8 cellular contexts compared by ENCODE assay signal in the genomic region with DNA sequence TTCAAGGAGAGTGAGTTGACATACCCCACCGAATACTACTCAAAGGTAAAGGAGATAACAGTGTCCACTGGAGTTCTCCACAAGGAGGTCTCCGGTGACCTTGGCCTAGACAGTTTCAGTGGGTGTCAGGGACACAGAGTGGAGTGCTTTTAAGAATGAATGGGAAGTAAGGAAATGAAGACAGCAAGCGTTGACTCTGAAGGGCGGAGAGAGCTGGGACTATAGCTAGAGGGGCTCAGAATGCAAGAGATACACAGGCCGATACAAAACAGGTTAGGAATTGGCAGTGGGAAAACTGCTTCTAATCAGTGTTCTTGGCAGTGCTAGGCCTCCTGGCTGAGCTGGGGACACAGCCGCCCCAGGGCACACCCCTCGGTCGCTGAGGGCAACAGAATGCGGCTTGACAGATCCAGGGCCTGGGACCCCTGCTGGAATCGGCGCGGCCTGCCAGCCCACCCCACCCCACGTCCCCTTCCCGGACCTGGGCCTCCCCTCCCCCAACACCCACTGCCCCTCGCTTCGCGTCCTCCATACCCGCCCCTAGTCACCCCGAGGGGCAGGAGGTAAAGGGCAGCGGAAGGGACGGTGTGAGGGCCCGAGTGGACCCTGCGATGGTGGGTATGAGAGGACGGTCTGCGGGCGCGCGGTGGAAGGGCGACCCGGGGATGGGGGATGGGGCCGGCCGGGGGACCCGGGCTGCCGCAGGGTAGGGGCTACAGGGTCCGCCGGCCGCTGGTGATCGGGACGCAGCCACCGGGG. TPM values are rescaled to one million over a fixed set of nuclear protein-coding genes. Genes with fewer than 3 reads are reported as not detected.
A peak's percentile ranks its signal among the peaks of the same experiment; 100 is the strongest.
DNase-seq lines count a peak whose midpoint lies in the region; ATAC-seq and TF ChIP-seq lines count a peak whose summit lies in the region.

No MANE protein-coding gene starts in this region.

- H3K23ac ChIP-seq in IMR-90 (ENCODE audit: low read depth, low read length): peak overlapping the region; percentile 96

- H3K9ac ChIP-seq in IMR-90 (ENCODE audit: low read depth, low read length): peak overlapping the region; percentile 91

- peak overlapping the region; percentile 87 for H2AK9ac ChIP-seq in IMR-90 (replicated peaks; ENCODE audit: low read depth, low read length, poor library complexity)

- TF ChIP-seq RAD21 in IMR-90 (IDR thresholded peaks at IDR 0.05; ENCODE audit: low read length): no peak

- H2BK120ac ChIP-seq in IMR-90 (ENCODE audit: low read depth, low read length): no peak overlapping the region

- peak overlapping the region; percentile 48; the same call in 1 of the 2 replicates for H4K91ac ChIP-seq in IMR-90 (ENCODE audit: insufficient read depth, low read depth, low read length)

- TF ChIP-seq CTCF in GM12864 (IDR thresholded peaks at IDR 0.05; ENCODE audit: low read depth, low read length, missing control alignments) (no peak), IMR-90 (conservative IDR thresholded peaks at IDR 0.05; ENCODE audit: low read depth, low read length) (no peak), endothelial cell (IDR thresholded peaks at IDR 0.05; ENCODE audit: unreplicated experiment) (no peak), neural crest cell (conservative IDR thresholded peaks at IDR 0.05) (no peak)

- H3K4me3 Mint-ChIP-seq in endothelial cell (ENCODE audit: unreplicated experiment) (no peak overlapping the region), neural crest cell (no peak overlapping the region)
- no peak overlapping the region for H3K4me3 Mint-ChIP-seq in stimulated activated memory B cell treated with anti-CD40 and anti-IgM and Interleukin-4, amounts not matched to agents 10 μg/mL and 1 μg/mL and 100 μg/mL, for 72 hours

- no peak overlapping the region; the same call in 1 of the 2 replicates for H3K18ac ChIP-seq in IMR-90 (ENCODE audit: low read depth, low read length)

- CTCF ChIA-PET in IMR-90 (lab: Yijun Ruan, JAX): interaction anchor here (1.2 to 2.0 kb wide), 3 partner anchors 12 to 39 kb away, joined by 4 to 10 read pairs (median 5); no protein-coding TSS in a partner anchor

- no peaks in the 10 kb centered on the region for H3K9me3 ChIP-seq in IMR-90 (ENCODE audit: control insufficient read depth, insufficient read depth, low read length)

- H3K56ac ChIP-seq in IMR-90 (ENCODE audit: extremely low read depth, insufficient read depth, low read length): no peak overlapping the region

- H3K14ac ChIP-seq in IMR-90 (replicated peaks; ENCODE audit: low read depth, low read length): peak overlapping the region; percentile 64

- H3K4ac ChIP-seq in IMR-90 (ENCODE audit: low read depth, low read length): peak overlapping the region; percentile 90; the same call in 1 of the 2 replicates

- H3K27ac ChIP-seq in IMR-90 (ENCODE audit: insufficient read depth, low read length): peak overlapping the region; percentile 30; the same call in 1 of the 2 replicates

- H2AFZ ChIP-seq in IMR-90 (replicated peaks; ENCODE audit: low read length, poor library complexity): peak overlapping the region; percentile 97

- H2BK20ac ChIP-seq in IMR-90 (ENCODE audit: low read depth, low read length): no peak overlapping the region

- H3K9me3 Mint-ChIP-seq in endothelial cell (ENCODE audit: unreplicated experiment) (no peaks in the 10 kb centered on the region), neural crest cell (no peaks in the 10 kb centered on the region)
- no peaks in the 10 kb centered on the region for H3K9me3 Mint-ChIP-seq in stimulated activated memory B cell treated with anti-CD40 and anti-IgM and Interleukin-4, amounts not matched to agents 10 μg/mL and 1 μg/mL and 100 μg/mL, for 72 hours

- H3K27me3 Mint-ChIP-seq in endothelial cell (ENCODE audit: unreplicated experiment): peaks cover 4% of the 10 kb centered on the region
- H3K27me3 Mint-ChIP-seq in neural crest cell (ENCODE audit: low read depth): peaks cover 9% of the 10 kb centered on the region
- H3K27me3 Mint-ChIP-seq in stimulated activated memory B cell treated with anti-CD40 and anti-IgM and Interleukin-4, amounts not matched to agents 10 μg/mL and 1 μg/mL and 100 μg/mL, for 72 hours: peaks cover 12% of the 10 kb centered on the region

- H3K4me3 ChIP-seq in GM12864 (ENCODE audit: low read depth, low read length) (peak overlapping the region; percentile 66), IMR-90 (ENCODE audit: insufficient read depth, low read depth, low read length) (peak overlapping the region; percentile 96)

- no peak for TF ChIP-seq POLR2A in IMR-90 (IDR thresholded peaks at IDR 0.05; ENCODE audit: low read depth, low read length)

- H3K27me3 ChIP-seq in IMR-90 (ENCODE audit: control insufficient read depth, insufficient read depth, low read length): peaks cover 2% of the 10 kb centered on the region; the same call in 1 of the 2 replicates

- no peak overlapping the region for H2BK15ac ChIP-seq in IMR-90 (ENCODE audit: low read depth, low read length)

- H3K4me1 Mint-ChIP-seq in endothelial cell (ENCODE audit: unreplicated experiment) (peaks cover 3% of the 10 kb centered on the region), neural crest cell (peaks cover 5% of the 10 kb centered on the region)
- H3K4me1 Mint-ChIP-seq in stimulated activated memory B cell treated with anti-CD40 and anti-IgM and Interleukin-4, amounts not matched to agents 10 μg/mL and 1 μg/mL and 100 μg/mL, for 72 hours: peaks cover 5% of the 10 kb centered on the region

- dilution Hi-C loops in IMR-90 (cut with HindIII; ENCODE audit: low sequenced_read_pairs, unreplicated experiment): no loop called here

- peak overlapping the region; percentile 95 for H3K4me2 ChIP-seq in IMR-90 (ENCODE audit: low read depth, low read length)

- peaks cover 22 to 43% of the 10 kb centered on the region in 2 experiments for H3K79me1 ChIP-seq in IMR-90 (ENCODE audit: low read depth in 1 of 2, low read length in 2 of 2)

- H3K36me3 Mint-ChIP-seq in endothelial cell (ENCODE audit: low read depth, unreplicated experiment) (no peaks in the 10 kb centered on the region), neural crest cell (ENCODE audit: low read depth) (no peaks in the 10 kb centered on the region)
- H3K36me3 Mint-ChIP-seq in stimulated activated memory B cell treated with anti-CD40 and anti-IgM and Interleukin-4, amounts not matched to agents 10 μg/mL and 1 μg/mL and 100 μg/mL, for 72 hours: no peaks in the 10 kb centered on the region

- no peak overlapping the region for H3K27ac Mint-ChIP-seq in endothelial cell (ENCODE audit: unreplicated experiment)
- H3K27ac Mint-ChIP-seq in neural crest cell (ENCODE audit: unreplicated experiment): no peak overlapping the region
- H3K27ac Mint-ChIP-seq in stimulated activated memory B cell treated with anti-CD40 and anti-IgM and Interleukin-4, amounts not matched to agents 10 μg/mL and 1 μg/mL and 100 μg/mL, for 72 hours: no peak overlapping the region

- peaks cover 27% of the 10 kb centered on the region for H4K20me1 ChIP-seq in IMR-90 (ENCODE audit: insufficient read depth, low read length)

- peak overlapping the region; percentile 56; the same call in 1 of the 2 replicates for H2AK5ac ChIP-seq in IMR-90 (ENCODE audit: low read depth, low read length)

- no TSS peak for BruUV-seq in IMR-90 (replicated peaks; lab: Mats Ljungman, UMichigan)

- H4K8ac ChIP-seq in IMR-90 (ENCODE audit: low read depth in 2 of 2, low read length in 2 of 2): peak overlapping the region; percentile 69 to 81; a peak in 1 of 4 replicates

- DNase-seq in GM12864 (ENCODE audit: low read depth) (no peak), IMR-90 (no peak), endothelial cell (ENCODE audit: low spot score) (peak; percentile 20), neural crest cell (ENCODE audit: low read depth, low spot score) (peak; percentile 52), HPDE6-E6E7 (ENCODE audit: extremely low spot score) (no peak), GM19238 (ENCODE audit: insufficient read length, low spot score) (no peak)

- POLR2A ChIA-PET in IMR-90 (lab: Charles Lee; ENCODE audit: unreplicated experiment): no interaction called here

- in situ Hi-C loops in IMR-90 (cut with MboI; ENCODE audit: low sequenced_read_pairs): no loop called here

- ATAC-seq in IMR-90 (ENCODE audit: low read depth): peak; percentile 38
- ATAC-seq in stimulated activated memory B cell treated with anti-CD40 and anti-IgM and Interleukin-4, amounts not matched to agents 10 μg/mL and 1 μg/mL and 100 μg/mL, for 72 hours: no peak
- ATAC-seq in GM19455 (IDR thresholded peaks at IDR 0.05; ENCODE audit: unreplicated experiment): no peak

- intact Hi-C loops in IMR-90 (cut with micrococcal nuclease): loop anchor here (2.0 kb wide), 1 partner anchor 28 kb away; the partner anchor contains the start of gene SMPD1

- 0% methylated on average over 1 of the region's 40 CpGs; no CpG with 5 or more reads in 1 of the 2 experiments for WGBS in IMR-90 (ENCODE audit: extremely low coverage in 2 of 2, insufficient read length in 1 of 2), 2 experiments

- H2BK5ac ChIP-seq in IMR-90 (ENCODE audit: low read depth, low read length, poor library complexity, severe bottlenecking): no peak overlapping the region

- H4K5ac ChIP-seq in IMR-90 (ENCODE audit: low read depth, low read length): no peak overlapping the region; the same call in 1 of the 2 replicates

- no peaks in the 10 kb centered on the region for H3K36me3 ChIP-seq in IMR-90 (ENCODE audit: control insufficient read depth, insufficient read depth, low read length)

- H3K4me1 ChIP-seq in IMR-90 (ENCODE audit: control insufficient read depth, insufficient read depth, low read length): peaks cover 10% of the 10 kb centered on the region

- peaks cover 10% of the 10 kb centered on the region for H3K9me1 ChIP-seq in IMR-90 (ENCODE audit: insufficient read depth, low read length)

RNA-seq across cellular contexts. Expression of gene APBB1, which starts 0.5 kb away (rescaled TPM):
- 39.4 and 40.3 TPM in 2 replicates for total RNA-seq in IMR-90 (2012; rRNA removed)
- 44.1 and 45.7 TPM in 2 replicates for polyA plus RNA-seq in IMR-90 (2012; rRNA removed)
- 69.6 and 72.4 TPM in 2 replicates for polyA plus RNA-seq in IMR-90 (2012; cell fraction: cytosol; rRNA removed)
- polyA plus RNA-seq in IMR-90 (2012; cell fraction: nucleus; rRNA removed; ENCODE audit: low replicate concordance): 59.1 and 98.6 TPM in 2 replicates
- 43.6 TPM for total RNA-seq in endothelial cell (ENCODE audit: unreplicated experiment)
- 86.9 and 90.0 TPM in 2 replicates for total RNA-seq in neural crest cell

RNA-seq across cellular contexts. Expression of gene HPX, which starts 22.4 kb away (rescaled TPM):
- 0.36 and 0.56 TPM in 2 replicates for total RNA-seq in IMR-90 (2012; rRNA removed)
- 1.4 and 1.5 TPM in 2 replicates for polyA plus RNA-seq in IMR-90 (2012; rRNA removed)
- 0.03 and 0.24 TPM in 2 replicates for polyA plus RNA-seq in IMR-90 (2012; cell fraction: cytosol; rRNA removed)
- polyA plus RNA-seq in IMR-90 (2012; cell fraction: nucleus; rRNA removed; ENCODE audit: low replicate concordance): 22.7 and 24.0 TPM in 2 replicates
- 1.4 TPM for total RNA-seq in endothelial cell (ENCODE audit: unreplicated experiment)
- total RNA-seq in neural crest cell: 4.3 and 6.0 TPM in 2 replicates

RNA-seq across cellular contexts. Expression of gene SMPD1, which starts 28.1 kb away (rescaled TPM):
- total RNA-seq in IMR-90 (2012; rRNA removed): 17.5 and 19.5 TPM in 2 replicates
- polyA plus RNA-seq in IMR-90 (2012; rRNA removed): 108 and 118 TPM in 2 replicates
- 114 and 118 TPM in 2 replicates for polyA plus RNA-seq in IMR-90 (2012; cell fraction: cytosol; rRNA removed)
- polyA plus RNA-seq in IMR-90 (2012; cell fraction: nucleus; rRNA removed; ENCODE audit: low replicate concordance): 64.5 and 79.4 TPM in 2 replicates
- 24.8 TPM for total RNA-seq in endothelial cell (ENCODE audit: unreplicated experiment)
- total RNA-seq in neural crest cell: 14.6 and 17.7 TPM in 2 replicates

RNA-seq across cellular contexts. Expression of gene TRIM3, which starts 55.4 kb away (rescaled TPM):
- 13.8 and 14.2 TPM in 2 replicates for total RNA-seq in IMR-90 (2012; rRNA removed)
- 22.3 and 23.7 TPM in 2 replicates for polyA plus RNA-seq in IMR-90 (2012; rRNA removed)
- polyA plus RNA-seq in IMR-90 (2012; cell fraction: cytosol; rRNA removed): 12.9 and 15.6 TPM in 2 replicates
- polyA plus RNA-seq in IMR-90 (2012; cell fraction: nucleus; rRNA removed; ENCODE audit: low replicate concordance): 112 and 171 TPM in 2 replicates
- 26.0 TPM for total RNA-seq in endothelial cell (ENCODE audit: unreplicated experiment)
- 20.6 and 26.2 TPM in 2 replicates for total RNA-seq in neural crest cell

Comparison
In these comparisons a context has a peak if more than half of its experiments do, and no peak if none do; other contexts are left out.
1. DNase-seq: peak in endothelial cell (single experiment) and neural crest cell (single experiment); none in GM12864 (single experiment), IMR-90 (single experiment), HPDE6-E6E7 (single experiment) and GM19238 (single experiment).